Comparison of ENCODE assay signal across 21 cellular contexts in genomic region chr20:56409946-56410345, GRCh38. TPM values are rescaled to one million over a fixed set of nuclear protein-coding genes. Genes with fewer than 3 reads are reported as not detected.
A peak's percentile ranks its signal among the peaks of the same experiment; 100 is the strongest.
DNase-seq lines count a peak whose midpoint lies in the region; ATAC-seq and TF ChIP-seq lines count a peak whose summit lies in the region.
"Had no signal": no experiment of that assay in that cellular context is flagged by ENCODE, and none has a peak within 500 bp of the region (broad histone marks: within the 10 kb centered on the region; RNA-seq: fewer than 3 reads in every experiment).

No MANE protein-coding gene starts in this region.

- H3K27ac Mint-ChIP-seq in activated naive CD4-positive, alpha-beta T cell treated with anti-CD3 and anti-CD28 coated beads for 36 hours: peak overlapping the region; percentile 22
- peak overlapping the region in 1 of 2 donors; percentile 78 for H3K27ac Mint-ChIP-seq in activated naive CD4-positive, alpha-beta T cell treated with anti-CD3 and anti-CD28 coated beads, Interleukin-2, amount 50 U/mL, for 72 hours
- H3K27ac Mint-ChIP-seq: naive B cell had no signal

- CTCF ChIA-PET in activated naive CD4-positive, alpha-beta T cell treated with anti-CD3 and anti-CD28 coated beads for 36 hours (lab: Charles Lee): interaction anchor here (0.6 kb wide), 1 partner anchor 69 kb away, joined by 3 read pairs; no protein-coding TSS in a partner anchor

- DNase-seq in activated naive CD4-positive, alpha-beta T cell treated with anti-CD3 and anti-CD28 coated beads for 36 hours: no peak
- DNase-seq in activated naive CD4-positive, alpha-beta T cell treated with anti-CD3 and anti-CD28 coated beads, Interleukin-2, amount 50 U/mL, for 72 hours (ENCODE audit: low spot score in 2 of 2): no peak
- DNase-seq in GM23248 (no peak), hepatocyte (ENCODE audit: low spot score) (no peak), left colon (no peak)
- DNase-seq: CD4-positive, CD25-positive, alpha-beta regulatory T cell; DMS79 treated with DMSO at 0.1 percent for 48 hours; effector CD4-positive, alpha-beta T cell; esophagus squamous epithelium; MM.1S; naive B cell; NCI-H82; small intestine; stimulated activated CD4-positive, alpha-beta T cell treated with anti-CD3 and anti-CD28 coated beads, Interleukin-4, amount 100 ng/mL, for 1 hour had no signal

- H3K9me2 ChIP-seq in GM23248 (ENCODE audit: insufficient read depth): no peaks in the 10 kb centered on the region
- H3K9me2 ChIP-seq in hepatocyte (replicated peaks; ENCODE audit: insufficient read depth): no peaks in the 10 kb centered on the region

- TF ChIP-seq CTCF in hepatocyte (IDR thresholded peaks at IDR 0.05; ENCODE audit: poor library complexity): no peak

- WGBS in GM23248 (ENCODE audit: low coverage in 1 of 2, low lambda C conversion rate in 2 of 2, missing lambda C conversion rate in 2 of 2), 2 experiments: 58 to 73% methylated on average over 1 of the region's 1 CpG
- 79% methylated on average over 1 of the region's 1 CpG for WGBS in hepatocyte (ENCODE audit: low lambda C conversion rate, missing lambda C conversion rate)

- peaks cover 51% of the 10 kb centered on the region for H3K4me1 Mint-ChIP-seq in activated naive CD4-positive, alpha-beta T cell treated with anti-CD3 and anti-CD28 coated beads for 36 hours (ENCODE audit: low read depth)

- H3K79me2 ChIP-seq in GM23248 (ENCODE audit: insufficient read depth) (peaks cover 49% of the 10 kb centered on the region), hepatocyte (peaks cover 6% of the 10 kb centered on the region)

- H4K20me1 ChIP-seq in GM23248 (ENCODE audit: insufficient read depth) (no peaks in the 10 kb centered on the region), hepatocyte (ENCODE audit: insufficient read depth, poor library complexity, severe bottlenecking) (no peaks in the 10 kb centered on the region)

- H3K36me3 ChIP-seq in GM23248 (ENCODE audit: low read depth) (peaks cover 30% of the 10 kb centered on the region), hepatocyte (replicated peaks; ENCODE audit: insufficient read depth, low read depth) (no peaks in the 10 kb centered on the region), rectal smooth muscle tissue (ENCODE audit: control insufficient read depth, insufficient read depth, low read length) (peaks cover 8% of the 10 kb centered on the region)

- no peak overlapping the region for H3K4me2 ChIP-seq in GM23248 (ENCODE audit: unreplicated experiment)
- H3K4me2 ChIP-seq in hepatocyte: no peak overlapping the region

- peaks cover 37% of the 10 kb centered on the region for H3F3A ChIP-seq in GM23248 (ENCODE audit: insufficient read depth)

- peaks cover 3% of the 10 kb centered on the region for H3K9me3 Mint-ChIP-seq in activated naive CD4-positive, alpha-beta T cell treated with anti-CD3 and anti-CD28 coated beads for 36 hours
- H3K9me3 Mint-ChIP-seq in activated naive CD4-positive, alpha-beta T cell treated with anti-CD3 and anti-CD28 coated beads, Interleukin-2, amount 50 U/mL, for 72 hours: peaks cover 0 to 8% of the 10 kb centered on the region in 2 donors
- H3K9me3 Mint-ChIP-seq: CD4-positive, CD25-positive, alpha-beta regulatory T cell; central memory CD8-positive, alpha-beta T cell; naive B cell had no signal

- H3K9ac ChIP-seq in GM23248 (no peak overlapping the region), rectal smooth muscle tissue (ENCODE audit: low read length) (no peak overlapping the region)

- H3K4me1 ChIP-seq in GM23248 (ENCODE audit: insufficient read depth): peaks cover 36% of the 10 kb centered on the region
- no peaks in the 10 kb centered on the region for H3K4me1 ChIP-seq in hepatocyte (ENCODE audit: insufficient read depth)
- H3K4me1 ChIP-seq in rectal smooth muscle tissue (ENCODE audit: control insufficient read depth, insufficient read depth, low read length): no peaks in the 10 kb centered on the region
- H3K4me1 ChIP-seq: ascending aorta had no signal

- H3K4me3 ChIP-seq in GM23248 (no peak overlapping the region), hepatocyte (no peak overlapping the region), rectal smooth muscle tissue (ENCODE audit: low read length) (no peak overlapping the region)
- H3K4me3 ChIP-seq: ascending aorta, esophagus squamous epithelium had no signal

- H3K9me3 ChIP-seq in GM23248 (ENCODE audit: low read depth) (no peaks in the 10 kb centered on the region), hepatocyte (ENCODE audit: low read depth) (no peaks in the 10 kb centered on the region)
- H3K9me3 ChIP-seq: ascending aorta, esophagus squamous epithelium had no signal

- intact Hi-C loops in activated naive CD4-positive, alpha-beta T cell treated with anti-CD3 and anti-CD28 coated beads for 36 hours (cut with micrococcal nuclease): loop anchor here (10.0 kb wide), 1 partner anchor 1205 kb away; no protein-coding TSS in a partner anchor
- intact Hi-C loops in left colon (cut with DNase I, micrococcal nuclease): no loop called here

- H3K4me3 Mint-ChIP-seq in activated naive CD4-positive, alpha-beta T cell treated with anti-CD3 and anti-CD28 coated beads for 36 hours: no peak overlapping the region
- H3K4me3 Mint-ChIP-seq: central memory CD8-positive, alpha-beta T cell; naive B cell had no signal

- H3K27me3 Mint-ChIP-seq in activated naive CD4-positive, alpha-beta T cell treated with anti-CD3 and anti-CD28 coated beads for 36 hours (ENCODE audit: low read depth): no peaks in the 10 kb centered on the region
- H3K27me3 Mint-ChIP-seq: CD4-positive, CD25-positive, alpha-beta regulatory T cell; central memory CD8-positive, alpha-beta T cell; naive B cell had no signal

- H3K27ac ChIP-seq in GM23248 (0 out of 2 replicates have a peak overlapping the region, but pooled peaks have one; percentile 1), hepatocyte (peak overlapping the region; percentile 59), rectal smooth muscle tissue (ENCODE audit: low read depth, low read length) (peak overlapping the region; percentile 22)
- H3K27ac ChIP-seq: ascending aorta, VCaP had no signal

- H2AFZ ChIP-seq in GM23248 (no peak overlapping the region), hepatocyte (no peak overlapping the region)

- ATAC-seq in activated naive CD4-positive, alpha-beta T cell treated with anti-CD3 and anti-CD28 coated beads, Interleukin-2, amount 50 U/mL, for 72 hours: no peak
- ATAC-seq in GM19455 (IDR thresholded peaks at IDR 0.05; ENCODE audit: unreplicated experiment): no peak
- no peak for ATAC-seq in HG03354 (IDR thresholded peaks at IDR 0.05; ENCODE audit: poor library complexity, severe bottlenecking, unreplicated experiment)
- no peak for ATAC-seq in left colon
- ATAC-seq: HCT116 had no signal

- in situ Hi-C loops in GM23248 (cut with MboI): no loop called here

- peaks cover 52% of the 10 kb centered on the region for H3K36me3 Mint-ChIP-seq in activated naive CD4-positive, alpha-beta T cell treated with anti-CD3 and anti-CD28 coated beads for 36 hours (ENCODE audit: low read depth)
- H3K36me3 Mint-ChIP-seq in activated naive CD4-positive, alpha-beta T cell treated with anti-CD3 and anti-CD28 coated beads, Interleukin-2, amount 50 U/mL, for 72 hours: peaks cover 5 to 50% of the 10 kb centered on the region in 2 donors

- H3K27me3 ChIP-seq in GM23248 (replicated peaks; ENCODE audit: insufficient read depth): no peaks in the 10 kb centered on the region
- H3K27me3 ChIP-seq in hepatocyte: no peaks in the 10 kb centered on the region
- no peaks in the 10 kb centered on the region for H3K27me3 ChIP-seq in rectal smooth muscle tissue (ENCODE audit: control insufficient read depth, insufficient read depth, low read length)
- H3K27me3 ChIP-seq: ascending aorta, esophagus squamous epithelium had no signal

RNA-seq across cellular contexts. Expression of gene CASS4, which starts 2.1 kb away (rescaled TPM):
- 1 to 10 TPM; 5.1 to 5.2 TPM for total RNA-seq in activated naive CD4-positive, alpha-beta T cell treated with anti-CD3 and anti-CD28 coated beads for 36 hours
- 1 to 10 TPM; 5.1 to 6.5 TPM for total RNA-seq in activated naive CD4-positive, alpha-beta T cell treated with anti-CD3 and anti-CD28 coated beads, Interleukin-2, amount 50 U/mL, for 72 hours
- 11.4 and 19.2 TPM in 2 replicates for total RNA-seq in GM23248 (2014; rRNA removed; shearing (Covaris generic))
- polyA plus RNA-seq in GM23248 (2016; fragmentation: Nextera tagmentation; extraction: Ambion mirVana): 10.4 and 10.5 TPM in 2 replicates
- total RNA-seq in hepatocyte: 0.13 TPM in 1 of 2 replicates, not detected in the other
- 0.50 TPM in 1 of 2 replicates, not detected in the other for polyA plus RNA-seq in hepatocyte
- 1 to 10 TPM in 1 of 2 donors, under 1 TPM in 1; 0.46 to 1.3 TPM for total RNA-seq in left colon

RNA-seq across cellular contexts. Expression of gene CSTF1, which starts 17.5 kb away (rescaled TPM):
- total RNA-seq in activated naive CD4-positive, alpha-beta T cell treated with anti-CD3 and anti-CD28 coated beads for 36 hours: 10 to 100 TPM; 68.0 to 70.7 TPM
- total RNA-seq in activated naive CD4-positive, alpha-beta T cell treated with anti-CD3 and anti-CD28 coated beads, Interleukin-2, amount 50 U/mL, for 72 hours: 10 to 100 TPM; 68.5 to 88.7 TPM
- 56.7 and 69.3 TPM in 2 replicates for total RNA-seq in GM23248 (2014; rRNA removed; shearing (Covaris generic))
- polyA plus RNA-seq in GM23248 (2016; fragmentation: Nextera tagmentation; extraction: Ambion mirVana): 41.7 and 42.1 TPM in 2 replicates
- 34.8 and 38.6 TPM in 2 replicates for total RNA-seq in hepatocyte
- polyA plus RNA-seq in hepatocyte: 15.4 and 21.5 TPM in 2 replicates
- total RNA-seq in left colon: 10 to 100 TPM; 22.9 to 23.1 TPM

RNA-seq across cellular contexts. Expression of gene AURKA, which starts 17.9 kb away (rescaled TPM):
- total RNA-seq in activated naive CD4-positive, alpha-beta T cell treated with anti-CD3 and anti-CD28 coated beads for 36 hours: 100 to 1,000 TPM; 115 to 121 TPM
- 100 to 1,000 TPM in 1 of 2 donors, 10 to 100 TPM in 1; 93.0 to 130 TPM for total RNA-seq in activated naive CD4-positive, alpha-beta T cell treated with anti-CD3 and anti-CD28 coated beads, Interleukin-2, amount 50 U/mL, for 72 hours
- 69.8 and 70.8 TPM in 2 replicates for total RNA-seq in GM23248 (2014; rRNA removed; shearing (Covaris generic))
- polyA plus RNA-seq in GM23248 (2016; fragmentation: Nextera tagmentation; extraction: Ambion mirVana) (78.9 and 88.5 TPM in 2 replicates), hepatocyte (13.4 and 16.4 TPM in 2 replicates)
- total RNA-seq in hepatocyte (15.7 and 16.9 TPM in 2 replicates), left colon (10 to 100 TPM; 13.3 to 21.1 TPM)
- total RNA-seq: ascending aorta had no signal

RNA-seq across cellular contexts. Expression of gene FAM210B, which starts 51.2 kb away (rescaled TPM):
- 1 to 10 TPM; 7.5 to 8.2 TPM for total RNA-seq in activated naive CD4-positive, alpha-beta T cell treated with anti-CD3 and anti-CD28 coated beads for 36 hours
- 1 to 10 TPM; 5.8 to 6.3 TPM for total RNA-seq in activated naive CD4-positive, alpha-beta T cell treated with anti-CD3 and anti-CD28 coated beads, Interleukin-2, amount 50 U/mL, for 72 hours
- 87.4 and 91.0 TPM in 2 replicates for total RNA-seq in GM23248 (2014; rRNA removed; shearing (Covaris generic))
- 94.1 and 95.7 TPM in 2 replicates for polyA plus RNA-seq in GM23248 (2016; fragmentation: Nextera tagmentation; extraction: Ambion mirVana)
- total RNA-seq in hepatocyte: 57.0 and 58.9 TPM in 2 replicates
- 55.3 and 62.7 TPM in 2 replicates for polyA plus RNA-seq in hepatocyte
- 10 to 100 TPM; 30.2 to 35.3 TPM for total RNA-seq in left colon

RNA-seq across cellular contexts. Expression of gene RTF2, which starts 58.5 kb away (rescaled TPM):
- total RNA-seq in activated naive CD4-positive, alpha-beta T cell treated with anti-CD3 and anti-CD28 coated beads for 36 hours: 10 to 100 TPM; 76.8 to 82.9 TPM
- total RNA-seq in activated naive CD4-positive, alpha-beta T cell treated with anti-CD3 and anti-CD28 coated beads, Interleukin-2, amount 50 U/mL, for 72 hours: 10 to 100 TPM; 75.8 to 85.5 TPM
- 128 and 141 TPM in 2 replicates for total RNA-seq in GM23248 (2014; rRNA removed; shearing (Covaris generic))
- 257 and 270 TPM in 2 replicates for polyA plus RNA-seq in GM23248 (2016; fragmentation: Nextera tagmentation; extraction: Ambion mirVana)
- 50.5 and 59.2 TPM in 2 replicates for total RNA-seq in hepatocyte
- 95.3 and 99.8 TPM in 2 replicates for polyA plus RNA-seq in hepatocyte
- total RNA-seq in left colon: 10 to 100 TPM; 65.5 to 71.5 TPM

Comparison
In these comparisons a context has a peak if more than half of its experiments do, and no peak if none do; other contexts are left out.
1. H3K27ac ChIP-seq: peak in every context shown above with its lines; median percentile 59 in hepatocyte; 22 in rectal smooth muscle tissue; 1 in GM23248.